In the genomic region with DNA sequence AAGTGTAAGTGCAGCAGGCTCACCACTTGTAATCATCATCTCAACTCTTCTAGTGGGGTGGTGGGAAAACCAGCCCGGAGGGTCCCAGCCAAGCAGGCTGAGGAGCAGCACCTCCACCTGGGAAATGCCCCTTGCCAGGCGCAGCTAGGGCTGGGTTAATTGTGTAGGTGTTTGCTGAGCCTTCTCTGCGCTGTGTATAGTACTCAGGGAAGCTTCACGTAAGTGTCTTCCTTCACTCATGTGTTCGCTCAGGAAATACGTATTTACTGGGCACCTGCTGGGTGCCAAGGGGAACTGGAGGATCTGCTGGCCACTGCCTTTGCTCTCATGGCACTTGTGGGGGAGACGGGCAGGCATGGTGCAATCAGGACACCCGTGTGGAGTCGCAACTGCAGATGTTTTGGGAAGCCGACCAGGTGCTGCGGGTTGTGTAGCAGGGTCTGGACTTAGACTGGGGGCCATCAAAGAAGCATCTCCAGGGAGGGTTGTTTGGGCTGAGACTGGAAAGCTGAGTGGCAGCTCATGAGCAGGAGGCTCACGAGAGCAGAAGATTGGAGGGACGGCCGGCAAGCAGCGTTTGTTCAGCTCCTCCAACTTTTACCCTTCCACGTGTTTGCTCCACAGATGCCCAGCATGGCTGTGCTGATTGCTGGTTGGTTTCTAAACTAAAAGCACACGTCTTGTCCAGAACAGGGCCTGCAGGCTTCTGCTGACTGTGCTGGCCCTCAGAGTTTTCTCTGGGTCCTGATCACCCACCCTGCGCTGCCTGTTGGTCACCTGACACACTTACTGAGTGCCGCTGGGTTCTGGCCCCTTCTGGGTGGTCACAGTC, we compare ENCODE assay signal across 9 cellular contexts.
DNase-seq lines count a peak whose midpoint lies in the region; ATAC-seq, FAIRE-seq and TF ChIP-seq lines count a peak whose summit lies in the region.
"Had no signal": no experiment of that assay in that cellular context is flagged by ENCODE, and none has a peak within 500 bp of the region (broad histone marks: within the 10 kb centered on the region; RNA-seq: fewer than 3 reads in every experiment).

No MANE protein-coding gene starts in this region.

- WGBS in tibial nerve, 2 donors = 83 to 91% methylated on average over 16 to 19 of the region's 19 CpGs

- ATAC-seq in HG03378 (IDR thresholded peaks at IDR 0.05; ENCODE audit: unreplicated experiment) (no peak), GM21367 (IDR thresholded peaks at IDR 0.05; ENCODE audit: unreplicated experiment) (no peak)

- H3K27ac Mint-ChIP-seq in astrocyte (ENCODE audit: unreplicated experiment) = no peak overlapping the region

- H3K27me3 ChIP-seq in astrocyte (ENCODE audit: insufficient read depth, low read length) (no peaks in the 10 kb centered on the region), muscle layer of colon (ENCODE audit: control insufficient read depth in 1 of 2, insufficient read depth in 2 of 2, low read length in 2 of 2) (no peaks in the 10 kb centered on the region), tibial nerve (no peaks in the 10 kb centered on the region)

- no peaks in the 10 kb centered on the region for H3K79me2 ChIP-seq in astrocyte (ENCODE audit: insufficient read depth, low read length)

- TF ChIP-seq POLR2A in tibial nerve (IDR thresholded peaks at IDR 0.05) = no peak

- peaks cover 2% of the 10 kb centered on the region for H3K9me3 Mint-ChIP-seq in astrocyte (ENCODE audit: unreplicated experiment)

- no peaks in the 10 kb centered on the region for H3K36me3 ChIP-seq in astrocyte (ENCODE audit: insufficient read depth, low read length)
- H3K36me3 ChIP-seq in muscle layer of colon (ENCODE audit: insufficient read depth, low read length) = peaks cover 2% of the 10 kb centered on the region
- no peaks in the 10 kb centered on the region for H3K36me3 ChIP-seq in tibial nerve

- H3K4me1 ChIP-seq in astrocyte (ENCODE audit: insufficient read depth, low read length) (peaks cover 16% of the 10 kb centered on the region), muscle layer of colon (ENCODE audit: insufficient read depth, low read length) (peaks cover 40% of the 10 kb centered on the region), tibial nerve (peaks cover 0 to 52% (median 12%) of the 10 kb centered on the region in 4 donors)

- peaks cover 28% of the 10 kb centered on the region for H3K4me1 Mint-ChIP-seq in astrocyte (ENCODE audit: low read depth, unreplicated experiment)

- TF ChIP-seq CTCF in astrocyte (IDR thresholded peaks at IDR 0.05; ENCODE audit: insufficient read depth, low read depth, low read length) = no peak
- TF ChIP-seq CTCF in tibial nerve (IDR thresholded peaks at IDR 0.05) = no peak

- H3K27ac ChIP-seq in astrocyte (ENCODE audit: low read depth, low read length) = no peak overlapping the region
- peak overlapping the region; percentile 84 for H3K27ac ChIP-seq in muscle layer of colon (ENCODE audit: low read depth, low read length)
- H3K27ac ChIP-seq in tibial nerve = peak overlapping the region in 3 of 4 donors; percentile 70 to 83 (median 73)

- H3K36me3 Mint-ChIP-seq in astrocyte (ENCODE audit: low read depth, unreplicated experiment) = peaks cover 6% of the 10 kb centered on the region

- peak; percentile 11 for DNase-seq in activated naive CD4-positive, alpha-beta T cell treated with Interleukin-2 at 50 U/mL for 16 hours
- DNase-seq in activated naive CD4-positive, alpha-beta T cell treated with anti-CD3 and anti-CD28 coated beads, Interleukin-2, amount 50 U/mL, for 16 hours = no peak
- DNase-seq in astrocyte (ENCODE audit: low read depth) (no peak), tibial nerve (ENCODE audit: low spot score in 2 of 2) (no peak), inferior parietal cortex (ENCODE audit: extremely low spot score) (no peak)
- DNase-seq: OCI-M1 had no signal

- H3K4me3 ChIP-seq in astrocyte (ENCODE audit: insufficient read depth, low read depth, low read length) = no peak overlapping the region
- H3K4me3 ChIP-seq in muscle layer of colon (ENCODE audit: low read depth in 1 of 2, low read length in 2 of 2) = peak overlapping the region in 1 of 2 donors; percentile 52
- H3K4me3 ChIP-seq in tibial nerve = no peak overlapping the region

- H4K20me1 ChIP-seq in astrocyte (ENCODE audit: insufficient read depth, low read length) = no peaks in the 10 kb centered on the region

- H3K4me2 ChIP-seq in astrocyte (ENCODE audit: low read length) = peak overlapping the region; percentile 87

- H3K9ac ChIP-seq in astrocyte (ENCODE audit: low read length) = no peak overlapping the region
- H3K9ac ChIP-seq in muscle layer of colon (ENCODE audit: low read length) = peak overlapping the region; percentile 10

- H3K27me3 Mint-ChIP-seq in astrocyte (ENCODE audit: low read depth, unreplicated experiment) = no peaks in the 10 kb centered on the region

- no peak for FAIRE-seq in astrocyte (lab: Jason Lieb, UNC)

- no peak for TF ChIP-seq EP300 in tibial nerve (IDR thresholded peaks at IDR 0.05)

- peak overlapping the region; percentile 30 for H2AFZ ChIP-seq in astrocyte (ENCODE audit: low read depth, low read length)

- H3K9me3 ChIP-seq in astrocyte (ENCODE audit: insufficient read depth, low read depth, low read length) = no peaks in the 10 kb centered on the region
- H3K9me3 ChIP-seq in muscle layer of colon (ENCODE audit: low read length) = no peaks in the 10 kb centered on the region
- no peaks in the 10 kb centered on the region for H3K9me3 ChIP-seq in tibial nerve

- no peak overlapping the region for H3K4me3 Mint-ChIP-seq in astrocyte (ENCODE audit: unreplicated experiment)
